Comparison of ENCODE assay signal across 8 cellular contexts in the genomic region with DNA sequence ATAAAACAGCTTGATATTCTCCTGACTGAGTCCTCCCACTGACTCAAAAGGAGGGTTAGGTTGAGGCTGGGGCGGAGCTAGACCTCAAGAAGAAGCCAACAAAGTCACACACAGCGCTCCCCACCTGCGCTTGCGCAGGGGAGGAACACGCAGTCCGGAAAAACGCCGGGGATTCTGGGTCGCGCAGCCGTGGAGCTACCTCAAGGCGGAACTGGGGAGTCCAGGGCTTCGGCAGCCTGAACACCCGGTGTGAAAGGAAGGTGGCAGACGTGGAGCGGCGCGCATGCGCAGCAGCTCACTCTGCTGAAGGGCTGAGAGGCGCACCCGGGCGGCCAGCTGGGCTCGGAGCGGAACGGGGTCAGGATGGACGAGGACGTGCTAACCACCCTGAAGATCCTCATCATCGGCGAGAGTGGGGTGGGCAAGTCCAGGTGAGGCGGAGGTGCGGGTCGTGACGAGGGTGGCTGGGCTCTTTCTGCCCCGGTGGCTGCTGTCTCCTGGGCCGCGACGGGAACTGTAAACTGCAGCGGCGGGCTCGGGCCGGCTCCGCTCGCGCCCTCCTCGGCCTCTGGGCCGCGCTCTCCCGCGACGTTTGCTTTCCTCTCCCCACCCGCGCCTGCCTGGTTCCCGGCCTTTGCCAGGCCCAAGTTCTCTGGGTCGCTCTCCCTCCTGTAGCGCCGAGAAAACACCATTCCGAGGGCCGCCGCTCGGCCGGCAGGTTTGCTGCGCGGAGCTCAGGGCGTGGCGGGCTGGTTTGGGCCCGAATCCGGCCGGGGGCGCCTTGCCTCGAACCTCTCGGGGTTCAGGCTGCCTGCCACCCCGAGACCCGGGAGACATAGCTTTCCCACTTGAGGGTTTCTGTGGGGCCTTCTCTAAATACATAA. TPM values are rescaled to one million over a fixed set of nuclear protein-coding genes. Genes with fewer than 3 reads are reported as not detected.
DNase-seq lines count a peak whose midpoint lies in the region; ATAC-seq, FAIRE-seq and TF ChIP-seq lines count a peak whose summit lies in the region.

A gene (plus strand): TSS at position 298 of the 884 bp plus-strand sequence. CDS start 66 bp downstream, at position 364.

- no peaks in the 10 kb centered on the region; the same call in 1 of the 2 replicates for H3K9me2 ChIP-seq in Karpas-422 (replicated peaks; ENCODE audit: insufficient read depth, low read length)

- peak; percentile 96 for ATAC-seq in GM21825 (IDR thresholded peaks at IDR 0.05; ENCODE audit: unreplicated experiment)
- peak; percentile 96 for ATAC-seq in activated T-cell treated with anti-CD3 and anti-CD28 coated beads, Interleukin-2, amount 50 U/mL, for 72 hours (replicated peaks in 1 of 2)

- peak; percentile 62 for TF ChIP-seq POLR2A in esophagus muscularis mucosa (IDR thresholded peaks at IDR 0.05; ENCODE audit: low read depth)

- TF ChIP-seq EP300 in esophagus muscularis mucosa (IDR thresholded peaks at IDR 0.05): no peak

- WGBS in esophagus muscularis mucosa: 0% methylated on average over 35 of the region's 73 CpGs

- DNase-seq in DMS79 treated with DMSO at 0.1 percent for 48 hours (lab: John Stamatoyannopoulos, UW): peak; percentile 86
- peak; percentile 99 for DNase-seq in Karpas-422
- peak; percentile 95 for DNase-seq in RCC 7860 (ENCODE audit: low spot score)
- DNase-seq in activated T-cell treated with anti-CD3 and anti-CD28 coated beads, Interleukin-2, amount 50 U/mL, for 72 hours: peak; percentile 97 to 99
- DNase-seq in esophagus muscularis mucosa (ENCODE audit: extremely low spot score): peak; percentile 99
- DNase-seq in stimulated activated CD8-positive, alpha-beta memory T cell treated with anti-CD3 and anti-CD28 coated beads, Interleukin-7, amount 100 ng/mL, for 4 hours (ENCODE audit: low read depth in 2 of 2): peak; percentile 98

- intact Hi-C loops in esophagus muscularis mucosa (cut with DNase I): no loop called here

- H3K36me3 ChIP-seq in Karpas-422 (ENCODE audit: insufficient read depth, low read length) (peaks cover 4% of the 10 kb centered on the region; the same call in 1 of the 2 replicates), esophagus muscularis mucosa (no peaks in the 10 kb centered on the region), muscle layer of duodenum (ENCODE audit: control insufficient read depth in 1 of 2, insufficient read depth in 2 of 2, low read length in 2 of 2) (peaks cover 0 to 10% of the 10 kb centered on the region in 2 donors)

- peaks cover 3 to 6% of the 10 kb centered on the region in 2 donors for H3K36me3 Mint-ChIP-seq in activated T-cell treated with anti-CD3 and anti-CD28 coated beads, Interleukin-2, amount 50 U/mL, for 72 hours (ENCODE audit: insufficient read depth in 2 of 2)

- H3K9ac ChIP-seq in Karpas-422 (ENCODE audit: low read length): peak within 1 kb of the TSS; percentile 86

- TF ChIP-seq CTCF in esophagus muscularis mucosa (IDR thresholded peaks at IDR 0.05): peak; percentile 5 to 22 (median 7)

- peak within 1 kb of the TSS; percentile 95 to 98 for H3K4me3 Mint-ChIP-seq in activated T-cell treated with anti-CD3 and anti-CD28 coated beads, Interleukin-2, amount 50 U/mL, for 72 hours

- H3K4me3 ChIP-seq in Karpas-422 (ENCODE audit: low read length) (peak within 1 kb of the TSS; percentile 91), esophagus muscularis mucosa (peak within 1 kb of the TSS; percentile 76 to 95 (median 87)), muscle layer of duodenum (ENCODE audit: low read depth in 1 of 2, low read length in 2 of 2) (peak within 1 kb of the TSS; percentile 79 to 86)

- peak within 1 kb of the TSS; percentile 42 for H3K27ac ChIP-seq in Karpas-422 (ENCODE audit: low read length)
- H3K27ac ChIP-seq in esophagus muscularis mucosa (replicated peaks in 1 of 4): peak within 1 kb of the TSS; percentile 92 to 94 (median 94)
- peak within 1 kb of the TSS; percentile 91 for H3K27ac ChIP-seq in muscle layer of duodenum (ENCODE audit: low read length)

- no peaks in the 10 kb centered on the region; the same call in 1 of the 2 replicates for H4K20me1 ChIP-seq in Karpas-422 (ENCODE audit: insufficient read depth, low read depth, low read length)

- FAIRE-seq in RCC 7860 (lab: Jason Lieb, UNC): peak; percentile 69

- H3K79me2 ChIP-seq in Karpas-422 (ENCODE audit: low read length): peaks cover 51% of the 10 kb centered on the region

- H3K4me1 ChIP-seq in Karpas-422 (ENCODE audit: low read length) (peaks cover 28% of the 10 kb centered on the region), esophagus muscularis mucosa (peaks cover 20 to 47% (median 44%) of the 10 kb centered on the region in 4 donors), muscle layer of duodenum (ENCODE audit: control insufficient read depth in 1 of 2, insufficient read depth in 2 of 2, low read length in 2 of 2) (peaks cover 0 to 22% of the 10 kb centered on the region in 2 donors)

- no peaks in the 10 kb centered on the region for H3K27me3 ChIP-seq in Karpas-422 (ENCODE audit: low read length)
- H3K27me3 ChIP-seq in esophagus muscularis mucosa: no peaks in the 10 kb centered on the region
- H3K27me3 ChIP-seq in muscle layer of duodenum (ENCODE audit: low read depth, low read length): no peaks in the 10 kb centered on the region

- peak within 1 kb of the TSS; percentile 95 for H3K27ac Mint-ChIP-seq in activated T-cell treated with anti-CD3 and anti-CD28 coated beads, Interleukin-2, amount 50 U/mL, for 72 hours

- H2AFZ ChIP-seq in Karpas-422 (ENCODE audit: low read length): peak within 1 kb of the TSS; percentile 52

- H3K27me3 Mint-ChIP-seq in activated T-cell treated with anti-CD3 and anti-CD28 coated beads, Interleukin-2, amount 50 U/mL, for 72 hours (ENCODE audit: low read depth): no peaks in the 10 kb centered on the region

- no peaks in the 10 kb centered on the region for H3K9me3 Mint-ChIP-seq in activated T-cell treated with anti-CD3 and anti-CD28 coated beads, Interleukin-2, amount 50 U/mL, for 72 hours

- H3K9me3 ChIP-seq in Karpas-422 (ENCODE audit: low read length) (no peaks in the 10 kb centered on the region), esophagus muscularis mucosa (no peaks in the 10 kb centered on the region), muscle layer of duodenum (ENCODE audit: control insufficient read depth in 1 of 2, low read length in 2 of 2) (no peaks in the 10 kb centered on the region)

- peaks cover 49% of the 10 kb centered on the region for H3K4me1 Mint-ChIP-seq in activated T-cell treated with anti-CD3 and anti-CD28 coated beads, Interleukin-2, amount 50 U/mL, for 72 hours (ENCODE audit: low read depth)

- H3K4me2 ChIP-seq in Karpas-422 (ENCODE audit: low read depth, low read length, poor library complexity, severe bottlenecking): peak within 1 kb of the TSS; percentile 93

RNA-seq across cellular contexts. Expression of the gene that starts here (rescaled TPM):
- 12.3 and 34.9 TPM in 2 replicates for total RNA-seq in Karpas-422 (2014; rRNA removed; shearing (Covaris generic); ENCODE audit: low replicate concordance)
- total RNA-seq in activated T-cell treated with anti-CD3 and anti-CD28 coated beads, Interleukin-2, amount 50 U/mL, for 72 hours: 10 to 100 TPM; 51.7 to 68.5 TPM
- total RNA-seq in esophagus muscularis mucosa: 10 to 100 TPM; 37.1 to 51.7 (median 42.6) TPM

Comparison
In these comparisons a context has a peak if more than half of its experiments do, and no peak if none do; other contexts are left out.
1. Peak in every context shown above with its lines: DNase-seq, ATAC-seq, H3K4me3 ChIP-seq and H3K27ac ChIP-seq.
2. H3K27ac ChIP-seq: peak in every context shown above with its lines; median percentile 94 in esophagus muscularis mucosa; 91 in muscle layer of duodenum; 42 in Karpas-422.